ENCODE assay signal across 13 cellular contexts in genomic region chr20:47379433-47380150, GRCh38. TPM values are rescaled to one million over a fixed set of nuclear protein-coding genes. Genes with fewer than 3 reads are reported as not detected.
DNase-seq lines count a peak whose midpoint lies in the region; ATAC-seq, FAIRE-seq and TF ChIP-seq lines count a peak whose summit lies in the region.
"Had no signal": no experiment of that assay in that cellular context is flagged by ENCODE, and none has a peak within 500 bp of the region (broad histone marks: within the 10 kb centered on the region; RNA-seq: fewer than 3 reads in every experiment).

No MANE protein-coding gene starts in this region.

- H3K9me3 ChIP-seq in AG04450 (ENCODE audit: control insufficient read depth, insufficient read depth, low read length) = no peaks in the 10 kb centered on the region
- no peaks in the 10 kb centered on the region for H3K9me3 ChIP-seq in K562 (replicated peaks; ENCODE audit: control insufficient read depth, insufficient read depth, low read depth, low read length)
- no peaks in the 10 kb centered on the region for H3K9me3 ChIP-seq in effector memory CD4-positive, alpha-beta T cell (ENCODE audit: control insufficient read depth, low read length)

- peaks cover 17% of the 10 kb centered on the region for H3K4me1 Mint-ChIP-seq in nephron

- no peaks in the 10 kb centered on the region for H3K36me3 Mint-ChIP-seq in nephron (ENCODE audit: low read depth)

- H3K9me1 ChIP-seq in K562 (ENCODE audit: control insufficient read depth, insufficient read depth, low read length) = no peaks in the 10 kb centered on the region

- peaks cover 12% of the 10 kb centered on the region for H3K27me3 Mint-ChIP-seq in nephron (ENCODE audit: low read depth)
- H3K27me3 Mint-ChIP-seq: CD4-positive, alpha-beta T cell had no signal

- ATAC-seq in K562 = peak; percentile 26; the same call in 2 of the 3 replicates

- H3K4me2 ChIP-seq in K562 (ENCODE audit: insufficient read depth, low read length) = peak overlapping the region; percentile 44; the same call in 1 of the 2 replicates

- TF ChIP-seq RAD21 in K562 (CRISPR knock-in tag; conservative IDR thresholded peaks at IDR 0.05 in 1 of 2, IDR thresholded peaks at IDR 0.05 in 1 of 2) = 0 out of 4 replicates have a peak, but pooled peaks of 1 of the 2 experiments have one; percentile 13

- DNase-seq in AG04450 (ENCODE audit: low read depth, low spot score) (peak; percentile 63), HTR-8/SVneo (ENCODE audit: insufficient read length, low spot score) (peak; percentile 98), K562 (ENCODE audit: extremely low read depth in 1 of 4, low spot score in 3 of 4) (peak; percentile 75 to 83 (median 78)), AML-193 (lab: John Stamatoyannopoulos, UW) (no peak), SKM-1 treated with dmso at 0.1 percent for 144 hours (lab: John Stamatoyannopoulos, UW; ENCODE audit: unreplicated experiment) (no peak), germinal center (ENCODE audit: low spot score) (no peak)
- no peak for DNase-seq in effector memory CD4-positive, alpha-beta T cell
- DNase-seq: activated CD8-positive, alpha-beta memory T cell treated with anti-CD3 and anti-CD28 coated beads for 24 hours; CD4-positive, alpha-beta T cell; Kasumi-1; NCI-H1930; stimulated activated CD4-positive, alpha-beta T cell treated with anti-CD3 and anti-CD28 coated beads, Interleukin-2, amount 100 ng/mL, for 48 hours had no signal

- H4K20me1 ChIP-seq in K562 (replicated peaks; ENCODE audit: control insufficient read depth, insufficient read depth, low read length) = no peaks in the 10 kb centered on the region

- TF ChIP-seq POLR2A in K562 (conservative IDR thresholded peaks at IDR 0.05) = no peak

- 45% methylated on average over 15 of the region's 15 CpGs for WGBS in K562 (ENCODE audit: insufficient coverage, low coverage, missing lambda C conversion rate)

- BruUV-seq in K562 (replicated peaks; lab: Mats Ljungman, UMichigan) = no TSS peak

- H3K9ac ChIP-seq in K562 (ENCODE audit: insufficient read depth in 1 of 2, low read depth in 2 of 2, low read length in 2 of 2) = peak overlapping the region; percentile 14 to 74; a peak in 2 of 4 replicates

- H3K9me3 Mint-ChIP-seq in nephron = no peaks in the 10 kb centered on the region
- H3K9me3 Mint-ChIP-seq: CD4-positive, alpha-beta T cell had no signal

- FAIRE-seq in HTR-8/SVneo (lab: Jason Lieb, UNC) (peak; percentile 98), K562 (lab: Jason Lieb, UNC) (peak; percentile 89)

- H3K4me3 ChIP-seq in AG04450 (ENCODE audit: low read depth, low read length) (no peak overlapping the region), K562 (no peak overlapping the region)
- no peak overlapping the region for H3K4me3 ChIP-seq in effector memory CD4-positive, alpha-beta T cell (ENCODE audit: insufficient read depth, low read depth, low read length, poor library complexity, severe bottlenecking)

- intact Hi-C loops in K562 (cut with micrococcal nuclease) = loop anchor here (5.0 kb wide), 2 partner anchors 62 to 627 kb away; no protein-coding TSS in a partner anchor

- TF ChIP-seq CTCF in AG04450 (IDR thresholded peaks at IDR 0.05; ENCODE audit: low read depth, low read length) (no peak), K562 (IDR thresholded peaks at IDR 0.05 in 2 of 3, conservative IDR thresholded peaks at IDR 0.05 in 1 of 3; ENCODE audit: insufficient read depth in 2 of 3, low read depth in 1 of 3, low read length in 3 of 3) (no peak), nephron (IDR thresholded peaks at IDR 0.05; ENCODE audit: unreplicated experiment in 3 of 3) (no peak)

- H3K79me2 ChIP-seq in K562 (ENCODE audit: control insufficient read depth, insufficient read depth, low read length) = peaks cover 19% of the 10 kb centered on the region

- in situ Hi-C loops in K562 (cut with MboI) = loop anchor here (5.0 to 25.0 kb wide), 2 partner anchors 72 to 617 kb away; no protein-coding TSS in a partner anchor

- POLR2A ChIA-PET in AG04450 (lab: Yijun Ruan, JAX) = interaction anchor here (0.6 to 1.6 kb wide), 4 partner anchors 20 to 105 kb away, joined by 3 to 7 read pairs (median 4); no protein-coding TSS in a partner anchor
- POLR2A ChIA-PET in K562 (lab: Yijun Ruan, JAX) = interaction anchor here (0.5 to 1.4 kb wide), 10 partner anchors 10 to 419 kb away, joined by 3 to 9 read pairs (median 3); partner anchors contain the start of gene ZMYND8

- no peaks in the 10 kb centered on the region for H3K36me3 ChIP-seq in K562 (ENCODE audit: control insufficient read depth, insufficient read depth, low read length)
- no peaks in the 10 kb centered on the region for H3K36me3 ChIP-seq in effector memory CD4-positive, alpha-beta T cell (ENCODE audit: control insufficient read depth, insufficient read depth, low read length)

- H3K27ac Mint-ChIP-seq in nephron = peak overlapping the region; percentile 26 to 52 (median 47)
- H3K27ac Mint-ChIP-seq: CD4-positive, alpha-beta T cell had no signal

- TF ChIP-seq EP300 in K562 (IDR thresholded peaks at IDR 0.05; ENCODE audit: low read length) = peak; percentile 67; the same call in 1 of the 2 replicates

- H3K27ac ChIP-seq in AG04450 (ENCODE audit: low read depth, low read length) (peak overlapping the region; percentile 52), K562 (ENCODE audit: extremely low read depth, low read depth, low read length) (peak overlapping the region; percentile 38; the same call in 1 of the 3 replicates)
- no peak overlapping the region for H3K27ac ChIP-seq in effector memory CD4-positive, alpha-beta T cell (ENCODE audit: insufficient read depth, low read length, poor library complexity, severe bottlenecking)

- peaks cover 20 to 36% of the 10 kb centered on the region in 2 experiments for H3K4me1 ChIP-seq in K562 (replicated peaks in 1 of 2; ENCODE audit: control insufficient read depth in 2 of 2, insufficient read depth in 2 of 2, low read length in 2 of 2)
- H3K4me1 ChIP-seq in effector memory CD4-positive, alpha-beta T cell (ENCODE audit: control insufficient read depth, insufficient read depth, low read length, poor library complexity, severe bottlenecking) = no peaks in the 10 kb centered on the region

- CTCF ChIA-PET in AG04450 (lab: Charles Lee) = interaction anchor here (0.9 to 8.8 kb wide), 6 partner anchors 34 to 183 kb away, joined by 3 to 561 read pairs (median 4); no protein-coding TSS in a partner anchor
- CTCF ChIA-PET in K562 (lab: Yijun Ruan, JAX; ENCODE audit: low intra/inter-chr PET ratio) = no interaction called here

- H3K4me3 Mint-ChIP-seq in nephron = peak overlapping the region in 1 of 3 experiments; percentile 4
- H3K4me3 Mint-ChIP-seq: CD4-positive, alpha-beta T cell had no signal

- no peaks in the 10 kb centered on the region for H3K27me3 ChIP-seq in AG04450 (ENCODE audit: control insufficient read depth, insufficient read depth, low read length)
- no peaks in the 10 kb centered on the region for H3K27me3 ChIP-seq in K562 (ENCODE audit: control insufficient read depth in 2 of 2, insufficient read depth in 2 of 2, low read length in 2 of 2)
- no peaks in the 10 kb centered on the region for H3K27me3 ChIP-seq in effector memory CD4-positive, alpha-beta T cell (replicated peaks; ENCODE audit: control insufficient read depth, insufficient read depth, low read length, poor library complexity, severe bottlenecking)

- peak overlapping the region; percentile 62 for H2AFZ ChIP-seq in K562 (ENCODE audit: low read depth, low read length)

TF ChIP-seq in K562, 482 proteins besides CTCF, POLR2A, EP300 and RAD21 (continues in another document):
- no peak for TF ChIP-seq CBFB (CRISPR knock-in tag; IDR thresholded peaks at IDR 0.05)
- TF ChIP-seq STAG1 (CRISPR knock-in tag; IDR thresholded peaks at IDR 0.05; ENCODE audit: borderline replicate concordance) = no peak
- peak; percentile 61 to 80 for TF ChIP-seq KDM1A (IDR thresholded peaks at IDR 0.05)
- TF ChIP-seq RB1 (IDR thresholded peaks at IDR 0.05; ENCODE audit: low read depth) = no peak
- no peak for TF ChIP-seq ZNF354B (CRISPR knock-in tag; IDR thresholded peaks at IDR 0.05)
- peak; percentile 91 for TF ChIP-seq ATF3 (IDR thresholded peaks at IDR 0.05)
- no peak for TF ChIP-seq ATF3 (CRISPR knock-in tag; conservative IDR thresholded peaks at IDR 0.05)
- no peak for TF ChIP-seq BRF1 (IDR thresholded peaks at IDR 0.05; ENCODE audit: borderline replicate concordance, extremely low read depth, insufficient read length)
- no peak for TF ChIP-seq ZNF589 (CRISPR knock-in tag; IDR thresholded peaks at IDR 0.05; ENCODE audit: low read depth)
- TF ChIP-seq SREBF1 (IDR thresholded peaks at IDR 0.05; ENCODE audit: borderline replicate concordance, low read depth, low read length) = no peak

RNA-seq across cellular contexts. Expression of gene ZMYND8, which starts 23.1 kb away (rescaled TPM):
- polyA plus RNA-seq in AG04450 (2011; rRNA removed) (20.3 and 23.1 TPM in 2 replicates), K562 (2011; rRNA removed) (80.8 and 95.0 TPM in 2 replicates), K562 (2014; fragmentation: Illumina TruSeq; extraction: Trizol) (97.2 and 121 TPM in 2 replicates), K562 (2014; fragmentation: Nextera tagmentation; extraction: Ambion mirVana) (10 to 100 TPM; 31.8 to 58.0 TPM), K562 (2014; rRNA removed) (63.9 and 79.5 TPM in 2 replicates)
- 30.3 and 30.6 TPM in 2 replicates for polyA minus RNA-seq in AG04450 (2011; rRNA and poly(A)+ RNA removed)
- 399 and 515 TPM in 2 replicates for total RNA-seq in K562 (2011; cell fraction: chromatin; rRNA removed; ENCODE audit: low replicate concordance)
- total RNA-seq in K562 (2011; cell fraction: nucleolus; rRNA removed) = 184 and 194 TPM in 2 replicates
- 232 and 241 TPM in 2 replicates for total RNA-seq in K562 (2011; cell fraction: nucleoplasm; rRNA removed)
- total RNA-seq in K562 (2014; rRNA removed) (51.8 and 62.6 TPM in 2 replicates), K562 (2014; rRNA removed; fragmentation: Illumina TruSeq; extraction: Trizol) (71.9 and 79.2 TPM in 2 replicates), K562 (2015; rRNA removed; fragmentation: Illumina TruSeq; extraction: Trizol) (65.3 and 67.3 TPM in 2 replicates), K562 (2021) (129 and 148 TPM in 2 replicates)
- polyA plus RNA-seq in K562 (2011; cell fraction: cytosol; rRNA removed) = 42.9 and 46.7 TPM in 2 replicates
- 147 and 184 TPM in 2 replicates for polyA plus RNA-seq in K562 (2011; cell fraction: nucleus; rRNA removed)
- 48.4 and 62.9 TPM in 2 replicates for polyA plus RNA-seq in K562 (2012)
- 140 and 160 TPM in 2 replicates for polyA minus RNA-seq in K562 (2011; rRNA and poly(A)+ RNA removed)
- 71.6 and 73.2 TPM in 2 replicates for polyA minus RNA-seq in K562 (2011; cell fraction: cytosol; rRNA and poly(A)+ RNA removed)
- polyA minus RNA-seq in K562 (2011; cell fraction: nucleus; rRNA and poly(A)+ RNA removed) = 125 and 198 TPM in 2 replicates

Comparison
In these comparisons a context has a peak if more than half of its experiments do, and no peak if none do; other contexts are left out.
1. DNase-seq: peak in AG04450 (single experiment), HTR-8/SVneo (single experiment) and K562 (4 of 4); none in AML-193 (0 of 2), SKM-1 treated with dmso at 0.1 percent for 144 hours (single experiment), germinal center (single experiment) and effector memory CD4-positive, alpha-beta T cell (0 of 3).